8 cellular contexts compared by ENCODE assay signal in the genomic region with DNA sequence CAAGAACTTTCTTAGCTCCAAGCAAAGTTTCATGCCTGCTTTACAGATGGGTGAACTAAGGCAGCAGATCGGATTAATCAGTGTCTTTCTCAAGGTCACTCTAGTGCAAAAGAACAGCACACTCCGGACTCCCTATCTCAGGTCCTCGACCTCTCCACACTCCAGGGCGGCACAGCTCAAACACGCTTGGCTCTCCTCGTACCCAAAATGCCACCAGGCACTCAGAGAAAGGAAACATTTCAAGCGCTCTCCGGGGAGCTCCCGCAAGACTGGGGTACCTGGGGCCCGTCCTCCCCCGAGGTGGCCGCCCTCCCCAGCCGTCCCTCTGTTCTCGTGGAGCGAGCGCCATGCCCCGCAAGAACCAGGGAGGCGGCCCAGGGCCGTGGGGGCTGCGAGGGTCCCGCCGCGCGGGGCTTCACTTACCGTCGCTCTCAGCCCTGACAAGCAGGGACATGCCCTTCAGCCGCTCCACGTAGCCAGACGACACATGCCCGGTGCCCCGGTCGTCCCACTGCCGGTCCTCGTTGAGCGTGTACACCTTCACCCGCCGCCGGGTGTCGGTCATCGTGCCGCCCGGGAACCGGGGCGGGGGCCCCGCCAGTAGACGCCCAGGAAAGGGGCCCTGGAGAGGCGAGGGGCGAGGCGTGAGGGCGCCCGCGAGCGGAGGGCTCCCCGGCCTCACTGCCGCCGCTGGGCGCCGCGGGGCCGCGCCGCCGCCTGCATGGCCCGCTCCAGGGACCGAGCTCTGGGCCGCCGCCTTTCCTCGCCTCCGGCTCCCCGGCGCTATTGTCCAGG. TPM values are rescaled to one million over a fixed set of nuclear protein-coding genes. Genes with fewer than 3 reads are reported as not detected.
DNase-seq lines count a peak whose midpoint lies in the region; ATAC-seq and TF ChIP-seq lines count a peak whose summit lies in the region.

No MANE protein-coding gene starts in this region.

- intact Hi-C loops in OCI-LY7 (cut with micrococcal nuclease; ENCODE audit: unreplicated experiment) (loop anchor here (1.0 kb wide), 1 partner anchor 13 kb away; no protein-coding TSS in a partner anchor), head of caudate nucleus (cut with DNase I) (no loop called here)

- ATAC-seq in HG03097 (IDR thresholded peaks at IDR 0.05; ENCODE audit: low FRiP score, unreplicated experiment) = peak; percentile 12

- H3K4me1 ChIP-seq in OCI-LY7 (ENCODE audit: insufficient read depth, low read length, poor library complexity, severe bottlenecking) = peaks cover 40% of the 10 kb centered on the region
- no peaks in the 10 kb centered on the region for H3K4me1 ChIP-seq in urinary bladder (ENCODE audit: insufficient read depth)

- TF ChIP-seq CTCF in OCI-LY7 (conservative IDR thresholded peaks at IDR 0.05; ENCODE audit: low read length) (0 out of 2 replicates have a peak, but pooled peaks have one; percentile 22), osteocyte (IDR thresholded peaks at IDR 0.05) (no peak)

- no peak overlapping the region for H2AFZ ChIP-seq in OCI-LY7 (ENCODE audit: low read length)

- DNase-seq in NCI-H2227 (lab: John Stamatoyannopoulos, UW; ENCODE audit: unreplicated experiment) (peak; percentile 47), NCI-H2227 treated with DMSO at 0.1 percent for 48 hours (lab: John Stamatoyannopoulos, UW) (no peak), OCI-LY7 (ENCODE audit: low spot score) (peak; percentile 61), head of caudate nucleus (peak in 35 of 42 donors; percentile 7 to 59 (median 25)), osteocyte (ENCODE audit: extremely low spot score, unreplicated experiment) (peak; percentile 87)
- peak; percentile 19 to 43 (median 22) for DNase-seq in activated naive CD4-positive, alpha-beta T cell (lab: John Stamatoyannopoulos, UW)

- peak overlapping the region; percentile 91 for H3K27ac Mint-ChIP-seq in osteocyte (ENCODE audit: unreplicated experiment)

- POLR2A ChIA-PET in OCI-LY7 (lab: Charles Lee) = interaction anchor here (0.5 to 3.1 kb wide), 9 partner anchors 10 to 1593 kb away, joined by 3 to 17 read pairs (median 4); no protein-coding TSS in a partner anchor

- H3K36me3 Mint-ChIP-seq in osteocyte (ENCODE audit: unreplicated experiment) = peaks cover 1% of the 10 kb centered on the region

- CTCF ChIA-PET in OCI-LY7 (lab: Charles Lee; ENCODE audit: unreplicated experiment) = no interaction called here

- H3K36me3 ChIP-seq in OCI-LY7 (ENCODE audit: insufficient read depth, low read length) = peaks cover 48% of the 10 kb centered on the region
- H3K36me3 ChIP-seq in urinary bladder (ENCODE audit: insufficient read depth) = no peaks in the 10 kb centered on the region

- H3K9me3 Mint-ChIP-seq in osteocyte (ENCODE audit: unreplicated experiment) = no peaks in the 10 kb centered on the region

- H3K4me3 Mint-ChIP-seq in osteocyte (ENCODE audit: unreplicated experiment) = peak overlapping the region; percentile 99

- H3K4me3 ChIP-seq in OCI-LY7 (ENCODE audit: low read depth, low read length, poor library complexity, severe bottlenecking) (peak overlapping the region; percentile 85), urinary bladder (ENCODE audit: low read depth, low read length) (peak overlapping the region; percentile 86)

- under 1% methylated on average over 71 of the region's 71 CpGs for WGBS in urinary bladder

- H3K4me1 Mint-ChIP-seq in osteocyte (ENCODE audit: unreplicated experiment) = peaks cover 31% of the 10 kb centered on the region

- H3K4me2 ChIP-seq in OCI-LY7 (ENCODE audit: low read length) = peak overlapping the region; percentile 91

- H3K9me3 ChIP-seq in OCI-LY7 (ENCODE audit: low read length) = no peaks in the 10 kb centered on the region

- H3K27me3 Mint-ChIP-seq in osteocyte (ENCODE audit: unreplicated experiment) = no peaks in the 10 kb centered on the region

- H3K27ac ChIP-seq in OCI-LY7 (ENCODE audit: low read depth, low read length, poor library complexity, severe bottlenecking) (peak overlapping the region; percentile 87), urinary bladder (ENCODE audit: low read depth) (peak overlapping the region; percentile 100)

- no TSS peak for BruUV-seq in OCI-LY7 (replicated peaks; lab: Mats Ljungman, UMichigan)

- H3K9me2 ChIP-seq in OCI-LY7 (ENCODE audit: insufficient read depth, low read length) = no peaks in the 10 kb centered on the region

- H4K20me1 ChIP-seq in OCI-LY7 (ENCODE audit: insufficient read depth, low read length) = peaks cover 37% of the 10 kb centered on the region

- H3K79me2 ChIP-seq in OCI-LY7 (ENCODE audit: insufficient read depth, low read depth, low read length) = peaks cover 69% of the 10 kb centered on the region

RNA-seq across cellular contexts. Expression of a gene that starts 0.8 kb away (rescaled TPM):
- 80.7 and 84.7 TPM in 2 replicates for total RNA-seq in OCI-LY7 (2014; rRNA removed; shearing (Covaris generic))
- total RNA-seq in OCI-LY7 (2022) (119 and 120 TPM in 2 replicates), osteocyte (65.9 and 68.1 TPM in 2 replicates), urinary bladder (129 TPM)
- 48.2 TPM for polyA plus RNA-seq in urinary bladder
